In genomic region chr22:16603770-16604242, GRCh38 we compare ENCODE assay signal across 15 cellular contexts. TPM values are rescaled to one million over a fixed set of nuclear protein-coding genes. Genes with fewer than 3 reads are reported as not detected.
DNase-seq lines count a peak whose midpoint lies in the region; ATAC-seq, FAIRE-seq and TF ChIP-seq lines count a peak whose summit lies in the region.
"Not testable (repeated sequence)": the region's sequence is repeated elsewhere in the genome, so short reads cannot be mapped to it uniquely, and the experiment has no call there.
"Had no signal": no experiment of that assay in that cellular context is flagged by ENCODE, and none has a peak within 500 bp of the region (broad histone marks: within the 10 kb centered on the region; RNA-seq: fewer than 3 reads in every experiment).

No MANE protein-coding gene starts in this region.

- in situ Hi-C loops in HAP-1 (cut with MboI; ENCODE audit: low sequenced_read_pairs): loop anchor here (25.0 kb wide), 2 partner anchors 458 to 758 kb away; partner anchors contain the start of gene CECR2

- ATAC-seq in CD4-positive, alpha-beta T cell (ENCODE audit: poor library complexity); activated naive CD8-positive, alpha-beta T cell treated with anti-CD3 and anti-CD28 coated beads, Interleukin-2, amount 10 ng/mL, durations not matched to agents 7 days and 5 days (ENCODE audit: low read depth); natural killer cell: not testable (repeated sequence)
- peak in 1 of 4 experiments; percentile 36 for ATAC-seq in T-cell (replicated peaks in 1 of 4)
- ATAC-seq in effector memory CD8-positive, alpha-beta T cell (replicated peaks): peak; percentile 63

- H3K9me3 Mint-ChIP-seq in CD4-positive, alpha-beta T cell; T-cell; activated naive CD8-positive, alpha-beta T cell treated with anti-CD3 and anti-CD28 coated beads, Interleukin-2, amount 10 ng/mL, durations not matched to agents 7 days and 5 days; effector memory CD8-positive, alpha-beta T cell; natural killer cell: not testable (repeated sequence)

- H3K36me3 ChIP-seq in HAP-1 (replicated peaks); keratinocyte (ENCODE audit: control insufficient read depth in 2 of 2, extremely low read depth in 1 of 2, insufficient read depth in 2 of 2, low read length in 2 of 2); suprapubic skin: not testable (repeated sequence)

- peak; percentile 83 for FAIRE-seq in keratinocyte (lab: Jason Lieb, UNC)

- not testable (repeated sequence) for H3K4me1 ChIP-seq in HAP-1; keratinocyte (ENCODE audit: control insufficient read depth, extremely low read depth, insufficient read depth, low read length); suprapubic skin

- peak overlapping the region; percentile 17 for H3K4me3 Mint-ChIP-seq in CD4-positive, alpha-beta T cell
- H3K4me3 Mint-ChIP-seq in T-cell (peak overlapping the region in 2 of 3 donors; percentile 70 to 73), natural killer cell (peak overlapping the region; percentile 9)
- H3K4me3 Mint-ChIP-seq in activated naive CD8-positive, alpha-beta T cell treated with anti-CD3 and anti-CD28 coated beads, Interleukin-2, amount 10 ng/mL, durations not matched to agents 7 days and 5 days: peak overlapping the region; percentile 80
- not testable (repeated sequence) for H3K4me3 Mint-ChIP-seq in effector memory CD8-positive, alpha-beta T cell

- not testable (repeated sequence) for H3K9me3 ChIP-seq in CD4-positive, alpha-beta T cell (ENCODE audit: control insufficient read depth, low read length); HAP-1; keratinocyte (ENCODE audit: control insufficient read depth, low read depth, low read length); suprapubic skin

- DNase-seq in CD4-positive, alpha-beta T cell; HAP-1 (ENCODE audit: low spot score in 2 of 2); T-cell; activated naive CD8-positive, alpha-beta T cell treated with anti-CD3 and anti-CD28 coated beads, Interleukin-2, amount 10 ng/mL, durations not matched to agents 7 days and 5 days; effector memory CD8-positive, alpha-beta T cell; keratinocyte (ENCODE audit: low read depth, low spot score); natural killer cell; suprapubic skin (ENCODE audit: low spot score in 2 of 2): not testable (repeated sequence)

- not testable (repeated sequence) for H2AFZ ChIP-seq in keratinocyte (ENCODE audit: control insufficient read depth, low read length)

- POLR2A ChIA-PET in CD4-positive, alpha-beta T cell (lab: Charles Lee); T-cell (lab: Charles Lee); activated naive CD8-positive, alpha-beta T cell treated with anti-CD3 and anti-CD28 coated beads, Interleukin-2, amount 10 ng/mL, durations not matched to agents 7 days and 5 days (lab: Charles Lee): not testable (repeated sequence)

- peaks cover 13% of the 10 kb centered on the region for H3K4me1 Mint-ChIP-seq in CD4-positive, alpha-beta T cell (ENCODE audit: low read depth)
- peaks cover 7 to 22% (median 17%) of the 10 kb centered on the region in 3 donors for H3K4me1 Mint-ChIP-seq in T-cell
- not testable (repeated sequence) for H3K4me1 Mint-ChIP-seq in activated naive CD8-positive, alpha-beta T cell treated with anti-CD3 and anti-CD28 coated beads, Interleukin-2, amount 10 ng/mL, durations not matched to agents 7 days and 5 days; effector memory CD8-positive, alpha-beta T cell (ENCODE audit: low read depth in 2 of 2); natural killer cell

- H3K36me3 Mint-ChIP-seq in CD4-positive, alpha-beta T cell (ENCODE audit: low read depth); T-cell; activated naive CD8-positive, alpha-beta T cell treated with anti-CD3 and anti-CD28 coated beads, Interleukin-2, amount 10 ng/mL, durations not matched to agents 7 days and 5 days; effector memory CD8-positive, alpha-beta T cell (ENCODE audit: insufficient read depth); natural killer cell: not testable (repeated sequence)

- not testable (repeated sequence) for TF ChIP-seq CTCF in CD4-positive, alpha-beta T cell (IDR thresholded peaks at IDR 0.05); keratinocyte (optimal IDR thresholded peaks at IDR 0.05 in 1 of 3, IDR thresholded peaks at IDR 0.05 in 1 of 3, conservative IDR thresholded peaks at IDR 0.05 in 1 of 3; ENCODE audit: extremely low read depth in 1 of 3, insufficient read depth in 2 of 3, low read length in 3 of 3); natural killer cell (IDR thresholded peaks at IDR 0.05); suprapubic skin (IDR thresholded peaks at IDR 0.05)

- H3K4me3 ChIP-seq in HAP-1: peak overlapping the region; percentile 16
- H3K4me3 ChIP-seq in keratinocyte (ENCODE audit: control insufficient read depth in 2 of 3, extremely low read depth in 1 of 3, insufficient read depth in 2 of 3, low read depth in 1 of 3, low read length in 3 of 3): peak overlapping the region; percentile 27 to 43 (median 41)
- peak overlapping the region; percentile 52 for H3K4me3 ChIP-seq in suprapubic skin

- H3K4me2 ChIP-seq in keratinocyte (ENCODE audit: control insufficient read depth, extremely low read depth, insufficient read depth, low read depth, low read length): peak overlapping the region; percentile 39

- peak overlapping the region; percentile 79 for H3K9ac ChIP-seq in keratinocyte (ENCODE audit: control insufficient read depth, extremely low read depth, insufficient read depth, low read length)

- TF ChIP-seq EP300 in suprapubic skin (IDR thresholded peaks at IDR 0.05): not testable (repeated sequence)

- CTCF ChIA-PET in CD4-positive, alpha-beta T cell (lab: Charles Lee); T-cell (lab: Charles Lee): not testable (repeated sequence)

- not testable (repeated sequence) for H4K20me1 ChIP-seq in keratinocyte (ENCODE audit: control insufficient read depth, extremely low read depth, insufficient read depth, low read length)

- not testable (repeated sequence) for H3K27ac Mint-ChIP-seq in CD4-positive, alpha-beta T cell; activated naive CD8-positive, alpha-beta T cell treated with anti-CD3 and anti-CD28 coated beads, Interleukin-2, amount 10 ng/mL, durations not matched to agents 7 days and 5 days; effector memory CD8-positive, alpha-beta T cell; natural killer cell
- peak overlapping the region in 1 of 2 donors; percentile 85 for H3K27ac Mint-ChIP-seq in T-cell

- peaks cover 33% of the 10 kb centered on the region for H3K27me3 ChIP-seq in CD4-positive, alpha-beta T cell (ENCODE audit: control insufficient read depth, insufficient read depth, low read length)
- not testable (repeated sequence) for H3K27me3 ChIP-seq in HAP-1 (ENCODE audit: low read depth); keratinocyte (ENCODE audit: control insufficient read depth, extremely low read depth, insufficient read depth, low read length)
- H3K27me3 ChIP-seq in suprapubic skin: peaks cover 47% of the 10 kb centered on the region

- intact Hi-C loops in CD4-positive, alpha-beta T cell (cut with DNase I, micrococcal nuclease); natural killer cell (cut with micrococcal nuclease): not testable (repeated sequence)

- H3K9me1 ChIP-seq in keratinocyte (ENCODE audit: control insufficient read depth, extremely low read depth, insufficient read depth, low read length): not testable (repeated sequence)

- H3K79me2 ChIP-seq in keratinocyte (ENCODE audit: control insufficient read depth, insufficient read depth, low read length): peaks cover 47% of the 10 kb centered on the region

- H3K27ac ChIP-seq in CD4-positive, alpha-beta T cell (ENCODE audit: low read depth, low read length); suprapubic skin: not testable (repeated sequence)
- H3K27ac ChIP-seq in keratinocyte (ENCODE audit: control insufficient read depth, insufficient read depth, low read length): peak overlapping the region; percentile 49

- 23% methylated on average over 9 of the region's 9 CpGs for WGBS in suprapubic skin

- peaks cover 61% of the 10 kb centered on the region for H3K27me3 Mint-ChIP-seq in CD4-positive, alpha-beta T cell
- H3K27me3 Mint-ChIP-seq in T-cell (peaks cover 28 to 52% of the 10 kb centered on the region in 2 donors), natural killer cell (ENCODE audit: low read depth in 2 of 2) (peaks cover 22 to 35% of the 10 kb centered on the region in 2 donors)
- H3K27me3 Mint-ChIP-seq in activated naive CD8-positive, alpha-beta T cell treated with anti-CD3 and anti-CD28 coated beads, Interleukin-2, amount 10 ng/mL, durations not matched to agents 7 days and 5 days: peaks cover 40% of the 10 kb centered on the region
- peaks cover 22 to 27% of the 10 kb centered on the region in 2 donors for H3K27me3 Mint-ChIP-seq in effector memory CD8-positive, alpha-beta T cell

- TF ChIP-seq POLR2A in suprapubic skin (IDR thresholded peaks at IDR 0.05): not testable (repeated sequence)

- dilution Hi-C loops in keratinocyte (cut with MboI; ENCODE audit: extremely low pct_ligation_motif_present, low sequenced_read_pairs): not testable (repeated sequence)

RNA-seq across cellular contexts. Expression of gene CCT8L2, which starts 11.2 kb away (rescaled TPM):
- total RNA-seq in CD4-positive, alpha-beta T cell: not detected
- total RNA-seq in T-cell (not detected), natural killer cell (not detected), suprapubic skin (not detected)
- not detected for total RNA-seq in activated naive CD8-positive, alpha-beta T cell treated with anti-CD3 and anti-CD28 coated beads, Interleukin-2, amount 10 ng/mL, durations not matched to agents 7 days and 5 days
- polyA plus RNA-seq in keratinocyte: not detected in 3 replicates
- polyA plus RNA-seq in keratinocyte (2011; ENCODE audit: low read depth): not detected
- polyA plus RNA-seq in keratinocyte (2011; cell fraction: cytosol; rRNA removed): not detected in 2 replicates
- polyA plus RNA-seq in keratinocyte (2011; cell fraction: nucleus; rRNA removed): not detected in 2 replicates
- not detected in 2 replicates for polyA plus RNA-seq in keratinocyte (2012; ENCODE audit: low replicate concordance)
- polyA minus RNA-seq in keratinocyte: not detected in 3 replicates
- polyA minus RNA-seq in keratinocyte (2011; cell fraction: cytosol; rRNA and poly(A)+ RNA removed): not detected
- not detected in 2 replicates for polyA minus RNA-seq in keratinocyte (2011; cell fraction: nucleus; rRNA and poly(A)+ RNA removed)
- total RNA-seq: Caco-2; CD4-positive, CD25-positive, alpha-beta regulatory T cell; HepG2; HT-29; M059J; OCI-LY7; Peyer's patch had no signal
- polyA plus RNA-seq: CD4-positive, CD25-positive, alpha-beta regulatory T cell; HepG2 had no signal
